1 cellular context compared by ENCODE assay signal in the genomic region with DNA sequence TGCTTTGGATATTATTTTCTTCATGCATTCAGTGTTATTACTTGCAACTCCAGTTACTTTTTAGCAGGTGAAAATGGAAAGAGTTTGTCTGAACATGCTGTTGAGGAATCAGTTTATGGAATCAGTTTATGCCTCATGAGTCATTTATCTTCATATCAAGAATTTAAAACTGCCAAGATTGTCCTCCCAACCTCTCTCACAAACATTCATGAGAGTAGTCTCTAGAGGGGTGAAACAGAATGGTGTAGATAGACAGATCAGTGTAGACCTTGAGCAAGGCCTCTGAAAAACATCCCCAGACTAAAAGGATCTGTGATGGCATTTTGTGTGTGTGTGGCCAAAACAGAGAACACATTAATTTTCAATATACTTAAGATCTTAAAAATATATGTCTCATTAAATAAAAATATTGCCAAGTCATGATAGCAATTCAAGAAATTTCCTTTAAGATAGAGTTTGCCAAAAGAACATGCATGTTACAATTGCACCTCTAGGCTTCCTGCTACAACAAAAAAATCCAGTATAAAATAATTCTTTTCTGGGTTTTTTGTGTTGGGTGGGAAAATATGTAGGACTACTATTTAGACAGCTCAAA.
TF ChIP-seq lines count a peak whose summit lies in the region.

No MANE protein-coding gene starts in this region.

TF ChIP-seq in HCT116, 20 proteins besides CTCF, POLR2A, EP300 and RAD21 (continued from another document):
- TF ChIP-seq ZBTB33 (IDR thresholded peaks at IDR 0.05; ENCODE audit: extremely low read depth, insufficient replicate concordance, low read length): no peak
